ENCODE assay signal across 21 cellular contexts in genomic region chr19:2305974-2306806, GRCh38. TPM values are rescaled to one million over a fixed set of nuclear protein-coding genes. Genes with fewer than 3 reads are reported as not detected.
A peak's percentile ranks its signal among the peaks of the same experiment; 100 is the strongest.
DNase-seq lines count a peak whose midpoint lies in the region; ATAC-seq, FAIRE-seq and TF ChIP-seq lines count a peak whose summit lies in the region.
"Had no signal": no experiment of that assay in that cellular context is flagged by ENCODE, and none has a peak within 500 bp of the region (broad histone marks: within the 10 kb centered on the region; RNA-seq: fewer than 3 reads in every experiment).

No MANE protein-coding gene starts in this region.

- 0 out of 2 replicates have a peak overlapping the region, but pooled peaks have one; percentile 36 for H4K8ac ChIP-seq in H1 (ENCODE audit: extremely low read depth, insufficient read depth, low read length)

- TF ChIP-seq CTCF in HCT116 (IDR thresholded peaks at IDR 0.05 in 2 of 3, conservative IDR thresholded peaks at IDR 0.05 in 1 of 3; ENCODE audit: borderline replicate concordance in 1 of 3, insufficient read depth in 1 of 3, low read depth in 2 of 3, low read length in 2 of 3) (no peak), H1 (IDR thresholded peaks at IDR 0.05; ENCODE audit: control extremely low read depth in 1 of 3, insufficient read depth in 1 of 3, low read depth in 1 of 3, low read length in 3 of 3) (no peak)

- H3K27ac Mint-ChIP-seq in activated naive CD4-positive, alpha-beta T cell treated with anti-CD3 and anti-CD28 coated beads, Interleukin-2, amount 10 ng/mL, durations not matched to agents 7 days and 5 days, result peak overlapping the region; percentile 64
- H3K27ac Mint-ChIP-seq in naive thymus-derived CD4-positive, alpha-beta T cell, result peak overlapping the region in 1 of 9 donors; percentile 23
- H3K27ac Mint-ChIP-seq: H9 had no signal

- H3K27me3 ChIP-seq in HCT116 (ENCODE audit: insufficient read depth, low read length), result no peaks in the 10 kb centered on the region
- peaks cover 7 to 47% (median 34%) of the 10 kb centered on the region in 4 experiments for H3K27me3 ChIP-seq in H1 (replicated peaks in 1 of 4; ENCODE audit: control insufficient read depth in 3 of 4, extremely low read depth in 1 of 4, insufficient read depth in 3 of 4, low read length in 3 of 4)
- peaks cover 0 to 9% of the 10 kb centered on the region in 2 donors for H3K27me3 ChIP-seq in naive thymus-derived CD4-positive, alpha-beta T cell (ENCODE audit: control insufficient read depth in 2 of 2, insufficient read depth in 2 of 2, low read length in 2 of 2)

- H3K4me1 ChIP-seq in HCT116 (ENCODE audit: control insufficient read depth in 1 of 2, insufficient read depth in 2 of 2, low read length in 2 of 2) (peaks cover 7 to 12% of the 10 kb centered on the region in 2 experiments), H1 (replicated peaks in 1 of 4; ENCODE audit: control insufficient read depth in 3 of 4, insufficient read depth in 4 of 4, low read length in 3 of 4) (peaks cover 0 to 19% (median 7%) of the 10 kb centered on the region in 4 experiments; a peak in 5 of 7 replicates)
- peaks cover 0 to 8% of the 10 kb centered on the region in 2 donors for H3K4me1 ChIP-seq in naive thymus-derived CD4-positive, alpha-beta T cell (ENCODE audit: control insufficient read depth in 2 of 2, insufficient read depth in 2 of 2, low read length in 2 of 2)

- H2AK5ac ChIP-seq in H1 (ENCODE audit: low read depth, low read length), result no peak overlapping the region

- H3K4ac ChIP-seq in H1 (replicated peaks; ENCODE audit: insufficient read length, low read depth, low read length), result no peak overlapping the region

- no peaks in the 10 kb centered on the region for H3K36me3 ChIP-seq in HCT116 (ENCODE audit: control insufficient read depth in 1 of 2, insufficient read depth in 2 of 2, low read length in 2 of 2)
- no peaks in the 10 kb centered on the region for H3K36me3 ChIP-seq in H1 (ENCODE audit: control insufficient read depth in 2 of 4, insufficient read depth in 4 of 4, low read length in 3 of 4)
- H3K36me3 ChIP-seq in naive thymus-derived CD4-positive, alpha-beta T cell (ENCODE audit: control insufficient read depth in 2 of 3, insufficient read depth in 3 of 3, low read length in 3 of 3), result no peaks in the 10 kb centered on the region

- no peak overlapping the region for H2BK5ac ChIP-seq in H1 (ENCODE audit: low read depth, low read length)

- H2BK15ac ChIP-seq in H1 (ENCODE audit: low read length), result no peak overlapping the region; the same call in 1 of the 2 replicates

- H3K4me3 Mint-ChIP-seq in activated naive CD4-positive, alpha-beta T cell treated with anti-CD3 and anti-CD28 coated beads, Interleukin-2, amount 10 ng/mL, durations not matched to agents 7 days and 5 days, result no peak overlapping the region
- H3K4me3 Mint-ChIP-seq in naive thymus-derived CD4-positive, alpha-beta T cell, result peak overlapping the region in 2 of 10 donors; percentile 10 to 34

- H4K91ac ChIP-seq in H1 (replicated peaks; ENCODE audit: insufficient read length, low read length), result no peak overlapping the region

- H2AFZ ChIP-seq in HCT116 (ENCODE audit: low read depth, low read length, poor library complexity, severe bottlenecking) (no peak overlapping the region), H1 (ENCODE audit: low read length) (no peak overlapping the region)

- H3K4me2 ChIP-seq in HCT116 (ENCODE audit: low read length) (no peak overlapping the region), H1 (ENCODE audit: insufficient read depth in 1 of 2, low read depth in 2 of 2, low read length in 2 of 2) (no peak overlapping the region)
- H3K4me2 ChIP-seq: SK-N-SH had no signal

- no peak for FAIRE-seq in H1 (lab: Jason Lieb, UNC)
- FAIRE-seq: HTR-8/SVneo, RCC 7860 had no signal

- no peak overlapping the region for H3K9ac ChIP-seq in HCT116 (ENCODE audit: low read length)
- no peak overlapping the region for H3K9ac ChIP-seq in H1 (replicated peaks in 1 of 4; ENCODE audit: extremely low read depth in 1 of 4, low read depth in 3 of 4, low read length in 3 of 4)
- H3K9ac ChIP-seq: SK-N-SH had no signal

- H4K5ac ChIP-seq in H1 (ENCODE audit: insufficient read length, low read depth, low read length), result no peak overlapping the region

- H3K23ac ChIP-seq in H1 (ENCODE audit: insufficient read length), result no peak overlapping the region

- no peaks in the 10 kb centered on the region for H3K79me2 ChIP-seq in HCT116 (ENCODE audit: insufficient read depth, low read length)
- no peaks in the 10 kb centered on the region for H3K79me2 ChIP-seq in H1 (ENCODE audit: control insufficient read depth in 1 of 2, insufficient read depth in 2 of 2, low read length in 2 of 2)

- H4K20me1 ChIP-seq in HCT116 (ENCODE audit: insufficient read depth) (no peaks in the 10 kb centered on the region), H1 (replicated peaks in 1 of 2; ENCODE audit: control insufficient read depth in 1 of 2, insufficient read depth in 2 of 2, low read length in 2 of 2) (peaks cover 0 to 3% of the 10 kb centered on the region in 2 experiments)

- H3K9me3 Mint-ChIP-seq in activated naive CD4-positive, alpha-beta T cell treated with anti-CD3 and anti-CD28 coated beads, Interleukin-2, amount 10 ng/mL, durations not matched to agents 7 days and 5 days, result no peaks in the 10 kb centered on the region
- peaks cover 0 to 1% (median 0%) of the 10 kb centered on the region in 11 donors for H3K9me3 Mint-ChIP-seq in naive thymus-derived CD4-positive, alpha-beta T cell
- H3K9me3 Mint-ChIP-seq: CD4-positive, CD25-positive, alpha-beta regulatory T cell had no signal

- no peaks in the 10 kb centered on the region for H3K9me2 ChIP-seq in HCT116 (ENCODE audit: insufficient read depth)
- H3K9me2 ChIP-seq: SK-N-SH had no signal

- DNase-seq in activated naive CD4-positive, alpha-beta T cell treated with anti-CD3 and anti-CD28 coated beads, Interleukin-2, amount 10 ng/mL, durations not matched to agents 7 days and 5 days, result no peak
- DNase-seq in activated naive CD4-positive, alpha-beta T cell treated with Interleukin-2 at 50 U/mL for 16 hours, result no peak
- DNase-seq in HCT116 (ENCODE audit: low read depth, low spot score) (no peak), H1 (ENCODE audit: low read depth in 1 of 2, low spot score in 2 of 2) (no peak), iPS-NIHi11 (ENCODE audit: low spot score) (no peak), NCI-H526 treated with DMSO at 0.1 percent for 48 hours (lab: John Stamatoyannopoulos, UW) (no peak)
- DNase-seq in stimulated activated CD8-positive, alpha-beta memory T cell treated with anti-CD3 and anti-CD28 coated beads, Interleukin-4, amount 100 ng/mL, for 48 hours, result peak; percentile 39
- DNase-seq in naive thymus-derived CD4-positive, alpha-beta T cell, result no peak
- DNase-seq: 8988T; CD4-positive, CD25-positive, alpha-beta regulatory T cell; EL; H9; NCI-H1436 treated with DMSO at 0.1 percent for 48 hours; NCI-H2029 treated with DMSO at 0.1 percent for 48 hours; NCI-H774; SHP77; SK-N-SH had no signal

- CTCF ChIA-PET in activated naive CD4-positive, alpha-beta T cell treated with anti-CD3 and anti-CD28 coated beads, Interleukin-2, amount 10 ng/mL, durations not matched to agents 7 days and 5 days (lab: Charles Lee), result no interaction called here
- CTCF ChIA-PET in HCT116 (lab: Charles Lee), result no interaction called here
- CTCF ChIA-PET in H1 (lab: Charles Lee; ENCODE audit: partially characterized antibody), result interaction anchor here (0.9 to 2.6 kb wide), 8 partner anchors 9 to 317 kb away, joined by 3 to 10 read pairs (median 6); no protein-coding TSS in a partner anchor
- CTCF ChIA-PET in naive thymus-derived CD4-positive, alpha-beta T cell (lab: Charles Lee), result interaction anchor here (0.6 kb wide), 1 partner anchor 209 kb away, joined by 3 read pairs; no protein-coding TSS in a partner anchor

- no peak overlapping the region for H3K56ac ChIP-seq in H1 (replicated peaks; ENCODE audit: insufficient read length, low read depth, low read length)

- 84% methylated on average over 27 of the region's 27 CpGs; no CpG with 5 or more reads in 1 of the 2 experiments for WGBS in H1 (ENCODE audit: extremely low coverage in 1 of 2, insufficient coverage in 1 of 2, insufficient read length in 1 of 2, insufficient replicate concordance in 2 of 2, low coverage in 1 of 2, low lambda C conversion rate in 2 of 2, missing lambda C conversion rate in 1 of 2), 2 experiments

- ATAC-seq in HCT116, result 0 out of 2 replicates have a peak, but pooled peaks have one; percentile 15
- no peak for ATAC-seq in naive thymus-derived CD4-positive, alpha-beta T cell

- POLR2A ChIA-PET in HCT116 (lab: Charles Lee), result no interaction called here
- POLR2A ChIA-PET in H1 (lab: Charles Lee; ENCODE audit: partially characterized antibody), result interaction anchor here (0.8 to 2.0 kb wide), 14 partner anchors 10 to 170 kb away, joined by 3 to 10 read pairs (median 4); partner anchors contain the start of gene GADD45B
- POLR2A ChIA-PET in naive thymus-derived CD4-positive, alpha-beta T cell (lab: Charles Lee), result no interaction called here

- no peak overlapping the region for H2BK120ac ChIP-seq in H1 (replicated peaks; ENCODE audit: low read depth, low read length)

- peaks cover 97% of the 10 kb centered on the region for H3K27me3 Mint-ChIP-seq in activated naive CD4-positive, alpha-beta T cell treated with anti-CD3 and anti-CD28 coated beads, Interleukin-2, amount 10 ng/mL, durations not matched to agents 7 days and 5 days
- H3K27me3 Mint-ChIP-seq in naive thymus-derived CD4-positive, alpha-beta T cell, result peaks cover 21 to 78% (median 40%) of the 10 kb centered on the region in 5 donors

- H3K36me3 Mint-ChIP-seq in activated naive CD4-positive, alpha-beta T cell treated with anti-CD3 and anti-CD28 coated beads, Interleukin-2, amount 10 ng/mL, durations not matched to agents 7 days and 5 days, result no peaks in the 10 kb centered on the region
- H3K36me3 Mint-ChIP-seq in naive thymus-derived CD4-positive, alpha-beta T cell, result peaks cover 0 to 6% (median 0%) of the 10 kb centered on the region in 5 donors
- H3K36me3 Mint-ChIP-seq: CD4-positive, CD25-positive, alpha-beta regulatory T cell had no signal

- peaks cover 2% of the 10 kb centered on the region; the same call in 1 of the 2 replicates for H3K23me2 ChIP-seq in H1 (ENCODE audit: low read depth, low read length)

- TF ChIP-seq RAD21 in HCT116 (IDR thresholded peaks at IDR 0.05; ENCODE audit: low read depth) (no peak), H1 (IDR thresholded peaks at IDR 0.05 in 1 of 2, conservative IDR thresholded peaks at IDR 0.05 in 1 of 2; ENCODE audit: low read depth in 2 of 2, low read length in 2 of 2) (no peak)

- H3K79me1 ChIP-seq in H1 (ENCODE audit: low read depth, low read length), result no peaks in the 10 kb centered on the region

- H2BK20ac ChIP-seq in H1 (ENCODE audit: low read length), result peak overlapping the region; percentile 6; the same call in 1 of the 2 replicates

- H3K4me1 Mint-ChIP-seq in activated naive CD4-positive, alpha-beta T cell treated with anti-CD3 and anti-CD28 coated beads, Interleukin-2, amount 10 ng/mL, durations not matched to agents 7 days and 5 days, result peaks cover 7% of the 10 kb centered on the region
- peaks cover 7 to 25% (median 15%) of the 10 kb centered on the region in 7 donors for H3K4me1 Mint-ChIP-seq in naive thymus-derived CD4-positive, alpha-beta T cell

- BruUV-seq in HCT116 (replicated peaks; lab: Mats Ljungman, UMichigan), result no TSS peak

- TF ChIP-seq EP300 in H1 (IDR thresholded peaks at IDR 0.05; ENCODE audit: borderline replicate concordance in 1 of 2, low read depth in 2 of 2, low read length in 2 of 2), result no peak

- H3K9me3 ChIP-seq in HCT116 (ENCODE audit: control insufficient read depth in 1 of 2, insufficient read depth in 1 of 2, low read depth in 1 of 2, low read length in 2 of 2), result no peaks in the 10 kb centered on the region
- H3K9me3 ChIP-seq in H1 (ENCODE audit: insufficient read depth in 2 of 2, low read depth in 1 of 2, low read length in 1 of 2), result no peaks in the 10 kb centered on the region
- H3K9me3 ChIP-seq in naive thymus-derived CD4-positive, alpha-beta T cell (ENCODE audit: control insufficient read depth in 2 of 3, low read length in 3 of 3), result no peaks in the 10 kb centered on the region
- H3K9me3 ChIP-seq: SK-N-SH had no signal

- H3K14ac ChIP-seq in H1 (ENCODE audit: insufficient read length), result no peak overlapping the region

- RAD21 ChIA-PET in HCT116 (lab: Charles Lee; ENCODE audit: low non-redundant PET in 1 of 2, low total read pairs in 2 of 2, uncharacterized antibody in 2 of 2, unreplicated experiment in 2 of 2), result no interaction called here

- TF ChIP-seq POLR2A in HCT116 (IDR thresholded peaks at IDR 0.05; ENCODE audit: borderline replicate concordance, extremely low read depth, insufficient read depth, insufficient read length) (no peak), H1 (IDR thresholded peaks at IDR 0.05; ENCODE audit: control extremely low read depth in 1 of 2, low read depth in 2 of 2, low read length in 2 of 2) (no peak)

- no peak overlapping the region for H3K18ac ChIP-seq in H1 (ENCODE audit: extremely low read depth, low read length)

- intact Hi-C loops in HCT116 (cut with micrococcal nuclease), result no loop called here
- intact Hi-C loops in naive thymus-derived CD4-positive, alpha-beta T cell (cut with micrococcal nuclease), result no loop called here

- no peak overlapping the region for H3K27ac ChIP-seq in HCT116 (ENCODE audit: low read depth, low read length)
- H3K27ac ChIP-seq in H1 (ENCODE audit: low read depth, low read length), result no peak overlapping the region
- H3K27ac ChIP-seq in naive thymus-derived CD4-positive, alpha-beta T cell (ENCODE audit: low read depth, low read length), result no peak overlapping the region
- H3K27ac ChIP-seq: HL-60 had no signal

- H3K4me3 ChIP-seq in HCT116 (replicated peaks in 1 of 2; ENCODE audit: low read depth in 1 of 2, low read length in 2 of 2) (no peak overlapping the region), H1 (ENCODE audit: extremely low read depth in 1 of 4, insufficient read depth in 2 of 4, low read depth in 3 of 4, low read length in 4 of 4) (no peak overlapping the region)
- no peak overlapping the region for H3K4me3 ChIP-seq in naive thymus-derived CD4-positive, alpha-beta T cell (ENCODE audit: low read length)

- H2BK12ac ChIP-seq in H1 (ENCODE audit: low read depth, low read length), result no peak overlapping the region

RNA-seq across cellular contexts. Expression of gene LINGO3, which starts 1.8 kb away (rescaled TPM):
- not detected for total RNA-seq in HCT116 (2021; ENCODE audit: unreplicated experiment)
- 0.05 and 0.09 TPM in 2 replicates for polyA plus RNA-seq in HCT116 (2012)
- 0.13 TPM in 1 of 2 replicates, not detected in the other for total RNA-seq in H1 (2021; fragmentation: NEBNext Ultra II Directional; extraction: Animal tissue kit (Norgen Biotek cat#: 25700))
- 0.59 and 0.93 TPM in 2 replicates for polyA plus RNA-seq in H1 (2011; rRNA removed)
- polyA plus RNA-seq in H1 (2011; cell fraction: cytosol; rRNA removed), result 0.62 TPM
- 0.64 TPM for polyA plus RNA-seq in H1 (2011; cell fraction: nucleus; rRNA removed)
- 0.25 to 0.36 TPM (median 0.27 TPM) in 3 of 4 replicates, not detected in the other for polyA plus RNA-seq in H1 (2012, experiment 1 of 2)
- 0.16 TPM for polyA plus RNA-seq in H1 (2012, experiment 2 of 2)
- polyA plus RNA-seq in H1 (2013, experiment 1 of 2), result 0.26 TPM
- 0.35 TPM for polyA plus RNA-seq in H1 (2013, experiment 2 of 2)
- 0.13 TPM in 1 of 2 replicates, not detected in the other for polyA minus RNA-seq in H1 (2011; rRNA and poly(A)+ RNA removed)
- not detected for polyA minus RNA-seq in H1 (2011; cell fraction: cytosol; rRNA and poly(A)+ RNA removed)
- 0.60 TPM for polyA minus RNA-seq in H1 (2011; cell fraction: nucleus; rRNA and poly(A)+ RNA removed)
- 1 to 10 TPM in 2 of 5 experiments, under 1 TPM in 3; 0.27 to 1.8 (median 0.72) TPM for total RNA-seq in naive thymus-derived CD4-positive, alpha-beta T cell
- 10 to 100 TPM in 1 of 2 donors, 1 to 10 TPM in 1; 3.6 to 12.9 TPM for polyA plus RNA-seq in naive thymus-derived CD4-positive, alpha-beta T cell
- polyA plus RNA-seq: SK-N-SH had no signal

RNA-seq across cellular contexts. Expression of gene LSM7, which starts 22.2 kb away (rescaled TPM):
- total RNA-seq in HCT116 (2021; ENCODE audit: unreplicated experiment), result 190 TPM
- polyA plus RNA-seq in HCT116 (2012), result 291 and 326 TPM in 2 replicates
- total RNA-seq in H1 (2021; fragmentation: NEBNext Ultra II Directional; extraction: Animal tissue kit (Norgen Biotek cat#: 25700)), result 228 and 238 TPM in 2 replicates
- 1,335 and 1,623 TPM in 2 replicates for polyA plus RNA-seq in H1 (2011; rRNA removed)
- polyA plus RNA-seq in H1 (2011; cell fraction: cytosol; rRNA removed), result 1,271 TPM
- 377 TPM for polyA plus RNA-seq in H1 (2011; cell fraction: nucleus; rRNA removed)
- 395 to 466 TPM (median 428 TPM) in 4 replicates for polyA plus RNA-seq in H1 (2012, experiment 1 of 2)
- 735 TPM for polyA plus RNA-seq in H1 (2012, experiment 2 of 2)
- polyA plus RNA-seq in H1 (2013, experiment 1 of 2), result 408 TPM
- polyA plus RNA-seq in H1 (2013, experiment 2 of 2), result 417 TPM
- polyA minus RNA-seq in H1 (2011; rRNA and poly(A)+ RNA removed), result 20.1 and 23.2 TPM in 2 replicates
- 67.1 TPM for polyA minus RNA-seq in H1 (2011; cell fraction: cytosol; rRNA and poly(A)+ RNA removed)
- polyA minus RNA-seq in H1 (2011; cell fraction: nucleus; rRNA and poly(A)+ RNA removed), result 79.0 TPM
- total RNA-seq in naive thymus-derived CD4-positive, alpha-beta T cell, result 100 to 1,000 TPM in 3 of 5 experiments, 10 to 100 TPM in 2; 79.4 to 131 (median 102) TPM
- 100 to 1,000 TPM; 142 to 182 TPM for polyA plus RNA-seq in naive thymus-derived CD4-positive, alpha-beta T cell

RNA-seq across cellular contexts. Expression of gene SPPL2B, which starts 22.3 kb away (rescaled TPM):
- total RNA-seq in HCT116 (2021; ENCODE audit: unreplicated experiment), result 83.1 TPM
- polyA plus RNA-seq in HCT116 (2012), result 45.3 and 58.9 TPM in 2 replicates
- total RNA-seq in H1 (2021; fragmentation: NEBNext Ultra II Directional; extraction: Animal tissue kit (Norgen Biotek cat#: 25700)), result 52.6 and 55.7 TPM in 2 replicates
- polyA plus RNA-seq in H1 (2011; rRNA removed), result 34.8 and 83.1 TPM in 2 replicates
- polyA plus RNA-seq in H1 (2011; cell fraction: cytosol; rRNA removed), result 61.8 TPM
- polyA plus RNA-seq in H1 (2011; cell fraction: nucleus; rRNA removed), result 378 TPM
- polyA plus RNA-seq in H1 (2012, experiment 1 of 2), result 36.1 to 78.9 TPM (median 69.1 TPM) in 4 replicates
- 44.7 TPM for polyA plus RNA-seq in H1 (2012, experiment 2 of 2)
- polyA plus RNA-seq in H1 (2013, experiment 1 of 2), result 40.7 TPM
- 37.4 TPM for polyA plus RNA-seq in H1 (2013, experiment 2 of 2)
- polyA minus RNA-seq in H1 (2011; rRNA and poly(A)+ RNA removed), result 16.2 and 16.8 TPM in 2 replicates
- polyA minus RNA-seq in H1 (2011; cell fraction: cytosol; rRNA and poly(A)+ RNA removed), result 33.4 TPM
- 47.4 TPM for polyA minus RNA-seq in H1 (2011; cell fraction: nucleus; rRNA and poly(A)+ RNA removed)
- total RNA-seq in naive thymus-derived CD4-positive, alpha-beta T cell, result 100 to 1,000 TPM in 4 of 5 experiments, 10 to 100 TPM in 1; 92.2 to 150 (median 140) TPM
- polyA plus RNA-seq in naive thymus-derived CD4-positive, alpha-beta T cell, result 10 to 100 TPM; 11.1 to 15.7 TPM

RNA-seq across cellular contexts. Expression of gene PEAK3, which starts 24.2 kb away (rescaled TPM):
- total RNA-seq in HCT116 (2021; ENCODE audit: unreplicated experiment), result not detected
- polyA plus RNA-seq in HCT116 (2012), result 0.11 and 0.13 TPM in 2 replicates
- total RNA-seq in H1 (2021; fragmentation: NEBNext Ultra II Directional; extraction: Animal tissue kit (Norgen Biotek cat#: 25700)), result not detected in 2 replicates
- not detected in 2 replicates for polyA plus RNA-seq in H1 (2011; rRNA removed)
- not detected for polyA plus RNA-seq in H1 (2011; cell fraction: cytosol; rRNA removed)
- polyA plus RNA-seq in H1 (2011; cell fraction: nucleus; rRNA removed), result not detected
- polyA plus RNA-seq in H1 (2012, experiment 1 of 2), result 0.06 to 0.11 TPM in 2 of 4 replicates, not detected in the others
- not detected for polyA plus RNA-seq in H1 (2012, experiment 2 of 2)
- not detected for polyA plus RNA-seq in H1 (2013, experiment 1 of 2)
- polyA plus RNA-seq in H1 (2013, experiment 2 of 2), result not detected
- not detected in 2 replicates for polyA minus RNA-seq in H1 (2011; rRNA and poly(A)+ RNA removed)
- not detected for polyA minus RNA-seq in H1 (2011; cell fraction: cytosol; rRNA and poly(A)+ RNA removed)
- not detected for polyA minus RNA-seq in H1 (2011; cell fraction: nucleus; rRNA and poly(A)+ RNA removed)
- total RNA-seq in naive thymus-derived CD4-positive, alpha-beta T cell, result 1 to 10 TPM in 1 of 5 experiments, under 1 TPM in 3, not detected in 1; 0.14 to 3.9 (median 0.45) TPM
- under 1 TPM; 0.14 to 0.44 TPM for polyA plus RNA-seq in naive thymus-derived CD4-positive, alpha-beta T cell
- total RNA-seq: CD4-positive, CD25-positive, alpha-beta regulatory T cell; H9; NCI-H460 had no signal
- polyA plus RNA-seq: SK-N-SH had no signal

RNA-seq across cellular contexts. Expression of gene JSRP1, which starts 50.0 kb away (rescaled TPM):
- 0.30 TPM for total RNA-seq in HCT116 (2021; ENCODE audit: unreplicated experiment)
- polyA plus RNA-seq in HCT116 (2012), result 1.3 and 1.5 TPM in 2 replicates
- total RNA-seq in H1 (2021; fragmentation: NEBNext Ultra II Directional; extraction: Animal tissue kit (Norgen Biotek cat#: 25700)), result 0.56 and 1.7 TPM in 2 replicates
- 0.24 and 0.53 TPM in 2 replicates for polyA plus RNA-seq in H1 (2011; rRNA removed)
- 0.41 TPM for polyA plus RNA-seq in H1 (2011; cell fraction: cytosol; rRNA removed)
- polyA plus RNA-seq in H1 (2011; cell fraction: nucleus; rRNA removed), result 0.10 TPM
- polyA plus RNA-seq in H1 (2012, experiment 1 of 2), result 0.40 to 2.0 TPM (median 1.1 TPM) in 3 of 4 replicates, not detected in the other
- not detected for polyA plus RNA-seq in H1 (2012, experiment 2 of 2)
- polyA plus RNA-seq in H1 (2013, experiment 1 of 2), result 0.83 TPM
- polyA plus RNA-seq in H1 (2013, experiment 2 of 2), result 0.96 TPM
- not detected in 2 replicates for polyA minus RNA-seq in H1 (2011; rRNA and poly(A)+ RNA removed)
- not detected for polyA minus RNA-seq in H1 (2011; cell fraction: cytosol; rRNA and poly(A)+ RNA removed)
- not detected for polyA minus RNA-seq in H1 (2011; cell fraction: nucleus; rRNA and poly(A)+ RNA removed)
- total RNA-seq in naive thymus-derived CD4-positive, alpha-beta T cell, result under 1 TPM in 3 of 5 experiments, not detected in 2; 0.24 to 0.41 (median 0.27) TPM
- under 1 TPM in 1 of 2 donors, not detected in 1; 0.54 TPM for polyA plus RNA-seq in naive thymus-derived CD4-positive, alpha-beta T cell
- total RNA-seq: NCI-H460 had no signal

Comparison
In these comparisons a context has a peak if more than half of its experiments do, and no peak if none do; other contexts are left out.
1. CTCF ChIA-PET loops: an anchor here in H1 (0.9 to 2.6 kb wide) and naive thymus-derived CD4-positive, alpha-beta T cell (0.6 kb wide); none called in activated naive CD4-positive, alpha-beta T cell treated with anti-CD3 and anti-CD28 coated beads, Interleukin-2, amount 10 ng/mL, durations not matched to agents 7 days and 5 days and HCT116.